8 cellular contexts compared by ENCODE assay signal in the genomic region with DNA sequence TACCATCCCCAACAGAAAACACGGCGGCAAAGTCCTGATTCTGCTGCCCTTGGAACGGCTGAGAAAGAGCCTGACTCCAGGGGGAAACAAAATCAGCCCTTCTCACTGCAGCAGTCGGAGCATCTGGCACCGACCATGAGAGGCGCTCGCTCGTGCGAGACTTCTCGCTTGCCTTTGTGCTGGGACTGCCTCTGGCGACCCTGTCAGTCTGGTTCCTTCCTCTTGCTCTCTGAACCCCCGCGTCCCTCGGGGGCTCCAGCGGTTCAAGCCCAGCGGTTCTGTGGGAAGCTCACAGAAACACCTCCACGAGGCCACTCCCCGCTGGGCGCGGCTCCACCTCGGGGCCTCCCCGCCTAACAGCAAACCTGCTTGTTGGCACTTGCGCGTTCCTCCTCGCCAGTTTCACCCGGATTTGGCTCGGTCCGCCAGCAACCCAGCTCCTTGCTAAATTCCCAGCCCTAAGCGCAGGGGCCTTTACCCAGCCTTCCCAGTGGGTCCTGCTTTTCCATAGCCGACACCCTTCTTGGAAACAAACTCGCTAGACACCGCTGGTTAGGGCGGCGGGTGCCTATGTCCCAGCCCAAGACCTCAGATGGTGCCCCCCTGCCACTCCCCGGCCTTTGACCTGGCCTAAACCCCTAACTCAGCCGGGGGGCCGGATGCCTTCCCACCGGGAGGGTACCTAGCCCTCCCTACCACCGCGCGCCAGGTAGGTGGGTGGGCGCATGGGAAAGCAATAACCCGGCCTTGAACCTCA. TPM values are rescaled to one million over a fixed set of nuclear protein-coding genes. Genes with fewer than 3 reads are reported as not detected.
A peak's percentile ranks its signal among the peaks of the same experiment; 100 is the strongest.
DNase-seq lines count a peak whose midpoint lies in the region; ATAC-seq and TF ChIP-seq lines count a peak whose summit lies in the region.

No MANE protein-coding gene starts in this region.

- peaks cover 16% of the 10 kb centered on the region for H3K36me3 ChIP-seq in BJ (ENCODE audit: control insufficient read depth, insufficient read depth, low read length)
- H3K36me3 ChIP-seq in mammary epithelial cell (ENCODE audit: insufficient read depth, low read length) = peaks cover 1% of the 10 kb centered on the region

- peaks cover 37% of the 10 kb centered on the region for H3K4me1 ChIP-seq in mammary epithelial cell (ENCODE audit: insufficient read depth, low read length)

- no peak for TF ChIP-seq CTCF in BJ (IDR thresholded peaks at IDR 0.05; ENCODE audit: insufficient read depth, low read depth, low read length)
- no peak for TF ChIP-seq CTCF in GM20000 (IDR thresholded peaks at IDR 0.05; ENCODE audit: extremely low read depth, missing control alignments)
- TF ChIP-seq CTCF in mammary epithelial cell (conservative IDR thresholded peaks at IDR 0.05 in 1 of 2, IDR thresholded peaks at IDR 0.05 in 1 of 2; ENCODE audit: extremely low read depth in 1 of 2, insufficient read depth in 1 of 2, low read depth in 1 of 2, low read length in 2 of 2) = peak in 1 of 2 donors; percentile 21

- dilution Hi-C loops in mammary epithelial cell (cut with HindIII; ENCODE audit: low sequenced_read_pairs) = no loop called here

- H4K20me1 ChIP-seq in mammary epithelial cell (ENCODE audit: insufficient read depth, low read length) = no peaks in the 10 kb centered on the region

- no peaks in the 10 kb centered on the region for H3K27me3 ChIP-seq in BJ (ENCODE audit: control insufficient read depth, insufficient read depth, low read length)
- H3K27me3 ChIP-seq in mammary epithelial cell (ENCODE audit: insufficient read depth, low read length) = no peaks in the 10 kb centered on the region

- ATAC-seq in GM21717 (IDR thresholded peaks at IDR 0.05; ENCODE audit: unreplicated experiment) = no peak

- in situ Hi-C loops in mammary epithelial cell (cut with MboI; ENCODE audit: low sequenced_read_pairs in 2 of 2) = loop anchor here (5.0 to 25.0 kb wide), 6 partner anchors 42 to 750 kb away; no protein-coding TSS in a partner anchor

- intact Hi-C loops in mammary epithelial cell (cut with micrococcal nuclease) = loop anchor here (5.0 kb wide), 2 partner anchors 298 to 587 kb away; no protein-coding TSS in a partner anchor

- TSS peak; percentile 65 for BruUV-seq in mammary epithelial cell (replicated peaks; lab: Mats Ljungman, UMichigan)

- POLR2A ChIA-PET in BJ (lab: Charles Lee) = interaction anchor here (0.6 to 2.1 kb wide), 10 partner anchors 13 to 841 kb away, joined by 3 to 12 read pairs (median 4); no protein-coding TSS in a partner anchor

- no peak overlapping the region for H2AFZ ChIP-seq in mammary epithelial cell (ENCODE audit: low read depth, low read length)

- no peak for DNase-seq in BJ (ENCODE audit: low read depth)
- peak; percentile 19 for DNase-seq in GM20000 (ENCODE audit: low spot score)
- peak; percentile 89 for DNase-seq in NCI-H2171 treated with DMSO at 0.1 percent for 48 hours (lab: John Stamatoyannopoulos, UW)
- peak; percentile 89 for DNase-seq in mammary epithelial cell
- peak; percentile 91 for DNase-seq in islet precursor cell
- peak; percentile 55 for DNase-seq in smooth muscle cell of the brain vasculature (ENCODE audit: low read depth, low spot score)
- no peak for DNase-seq in GDM1 (lab: John Stamatoyannopoulos, UW)

- 3% methylated on average over 18 of the region's 43 CpGs for WGBS in mammary epithelial cell (ENCODE audit: low coverage, missing lambda C conversion rate)

- no peaks in the 10 kb centered on the region for H3K9me3 ChIP-seq in mammary epithelial cell (replicated peaks; ENCODE audit: insufficient read depth, low read length)

- H3K4me3 ChIP-seq in BJ (ENCODE audit: low read depth, low read length) (peak overlapping the region; percentile 98), mammary epithelial cell (replicated peaks in 1 of 3; ENCODE audit: insufficient read depth in 1 of 3, low read depth in 2 of 3, low read length in 3 of 3) (peak overlapping the region; percentile 85 to 96 (median 93))

- H3K4me2 ChIP-seq in mammary epithelial cell (ENCODE audit: insufficient read depth, low read depth, low read length) = peak overlapping the region; percentile 81

- peak overlapping the region; percentile 99 for H3K27ac ChIP-seq in mammary epithelial cell (ENCODE audit: insufficient read depth, low read depth, low read length)

- CTCF ChIA-PET in BJ (lab: Yijun Ruan, JAX) (interaction anchor here (1.2 kb wide), 1 partner anchor 754 kb away, joined by 4 read pairs; no protein-coding TSS in a partner anchor), mammary epithelial cell (lab: Charles Lee; ENCODE audit: low non-redundant PET) (interaction anchor here (0.6 kb wide), 1 partner anchor 126 kb away, joined by 5 read pairs; no protein-coding TSS in a partner anchor)

- H3K9ac ChIP-seq in mammary epithelial cell (ENCODE audit: insufficient read depth, low read length) = peak overlapping the region; percentile 100

- peaks cover 72% of the 10 kb centered on the region for H3K79me2 ChIP-seq in mammary epithelial cell (ENCODE audit: insufficient read depth, low read length)

RNA-seq across cellular contexts. Expression of a gene that starts 2.2 kb away (rescaled TPM):
- polyA plus RNA-seq in BJ (2011; rRNA removed) = 255 and 497 TPM in 2 replicates
- 245 and 381 TPM in 2 replicates for polyA minus RNA-seq in BJ (2011; rRNA and poly(A)+ RNA removed)
- total RNA-seq in mammary epithelial cell = 100 to 1,000 TPM; 146 to 178 TPM
- polyA plus RNA-seq in mammary epithelial cell = 28.6 TPM
- polyA minus RNA-seq in mammary epithelial cell = 243 TPM

Comparison
In these comparisons a context has a peak if more than half of its experiments do, and no peak if none do; other contexts are left out.
1. DNase-seq: peak in GM20000 (single experiment), NCI-H2171 treated with DMSO at 0.1 percent for 48 hours (single experiment), mammary epithelial cell (single experiment), islet precursor cell (single experiment) and smooth muscle cell of the brain vasculature (single experiment); none in BJ (single experiment) and GDM1 (single experiment).